ENCODE assay signal across 29 cellular contexts in genomic region chr5:180592176-180592575, GRCh38. TPM values are rescaled to one million over a fixed set of nuclear protein-coding genes. Genes with fewer than 3 reads are reported as not detected.
DNase-seq lines count a peak whose midpoint lies in the region; ATAC-seq and TF ChIP-seq lines count a peak whose summit lies in the region.
"Had no signal": no experiment of that assay in that cellular context is flagged by ENCODE, and none has a peak within 500 bp of the region (broad histone marks: within the 10 kb centered on the region; RNA-seq: fewer than 3 reads in every experiment).

No MANE protein-coding gene starts in this region.

- H2BK120ac ChIP-seq in H9 (ENCODE audit: low read depth, low read length, poor library complexity, severe bottlenecking) (no peak overlapping the region), neuronal stem cell (ENCODE audit: low read depth, low read length) (no peak overlapping the region)

- H3K18ac ChIP-seq in H9 (ENCODE audit: insufficient read length, low read depth, low read length) (no peak overlapping the region), neuronal stem cell (ENCODE audit: low read length) (no peak overlapping the region)

- H3K23me2 ChIP-seq in H9 (ENCODE audit: insufficient read length, low read depth, low read length, poor library complexity, severe bottlenecking) = peaks cover 10% of the 10 kb centered on the region

- no peaks in the 10 kb centered on the region for H3K79me2 ChIP-seq in H9 (ENCODE audit: insufficient read depth, low read length)
- H3K79me2 ChIP-seq: hepatocyte had no signal

- no peak overlapping the region for H4K8ac ChIP-seq in H9 (replicated peaks; ENCODE audit: insufficient read length, low read depth, low read length)
- no peak overlapping the region for H4K8ac ChIP-seq in neuronal stem cell (ENCODE audit: low read depth, low read length)

- TF ChIP-seq CTCF in H9 (conservative IDR thresholded peaks at IDR 0.05) (no peak), lower lobe of right lung (IDR thresholded peaks at IDR 0.05) (no peak)

- H3K27me3 Mint-ChIP-seq in CD4-positive, alpha-beta memory T cell = peaks cover 20 to 24% of the 10 kb centered on the region in 2 donors
- H3K27me3 Mint-ChIP-seq in H9 (ENCODE audit: low read depth) = peaks cover 63% of the 10 kb centered on the region

- no peak overlapping the region for H2AK5ac ChIP-seq in H9 (ENCODE audit: insufficient read length, low read length)
- no peak overlapping the region for H2AK5ac ChIP-seq in neuronal stem cell (ENCODE audit: low read depth, low read length)

- peak overlapping the region in 5 of 8 donors; percentile 17 to 66 (median 39) for H3K4me3 Mint-ChIP-seq in CD4-positive, alpha-beta memory T cell
- H3K4me3 Mint-ChIP-seq in H9 = peak overlapping the region; percentile 33 to 69
- H3K4me3 Mint-ChIP-seq: activated CD4-positive, alpha-beta memory T cell treated with anti-CD3 and anti-CD28 coated beads for 36 hours; immature natural killer cell had no signal

- ATAC-seq in lower lobe of right lung = no peak

- no peak overlapping the region for H3T11ph ChIP-seq in H9 (ENCODE audit: low read length)

- no peak overlapping the region for H2BK15ac ChIP-seq in H9 (ENCODE audit: low read depth, low read length)
- H2BK15ac ChIP-seq in neuronal stem cell (ENCODE audit: low read length) = no peak overlapping the region

- WGBS in H9 (ENCODE audit: extremely low coverage, insufficient read length, low lambda C conversion rate) = no CpG with 5 or more reads among the region's 10 CpGs
- WGBS in ectodermal cell, 2 experiments = 70 to 75% methylated on average over 10 of the region's 10 CpGs
- WGBS in neuronal stem cell (ENCODE audit: extremely low coverage in 2 of 2, insufficient read length in 2 of 2, insufficient replicate concordance in 1 of 2), 2 donors = no CpG with 5 or more reads among the region's 10 CpGs

- H2AFZ ChIP-seq in H9 (ENCODE audit: low read length) (no peak overlapping the region), neuronal stem cell (ENCODE audit: low read length) (peak overlapping the region; percentile 82)
- H2AFZ ChIP-seq: hepatocyte had no signal

- H4K91ac ChIP-seq in H9 (ENCODE audit: insufficient read length, low read depth, low read length) (no peak overlapping the region), neuronal stem cell (ENCODE audit: low read depth, low read length, poor library complexity) (no peak overlapping the region)

- H3K23ac ChIP-seq in H9 (ENCODE audit: insufficient read length, low read depth, low read length) = no peak overlapping the region
- no peak overlapping the region for H3K23ac ChIP-seq in neuronal stem cell (ENCODE audit: low read depth, low read length, poor library complexity)

- no peaks in the 10 kb centered on the region for H3K4me1 ChIP-seq in CD4-positive, alpha-beta memory T cell (ENCODE audit: insufficient read depth, low read length)
- H3K4me1 ChIP-seq in H9 (ENCODE audit: insufficient read depth, low read length) (no peaks in the 10 kb centered on the region), ectodermal cell (ENCODE audit: control insufficient read depth, insufficient read depth, low read length) (peaks cover 15% of the 10 kb centered on the region), neuronal stem cell (ENCODE audit: control insufficient read depth in 2 of 2, insufficient read depth in 1 of 2, low read depth in 1 of 2, low read length in 2 of 2) (peaks cover 0 to 5% of the 10 kb centered on the region in 2 donors), lower lobe of right lung (peaks cover 19% of the 10 kb centered on the region)

- H3K14ac ChIP-seq in H9 (ENCODE audit: insufficient read depth, low read length) (no peak overlapping the region), neuronal stem cell (ENCODE audit: low read length) (no peak overlapping the region)

- POLR2A ChIA-PET in CD4-positive, alpha-beta memory T cell (lab: Charles Lee; ENCODE audit: partially characterized antibody) = no interaction called here

- intact Hi-C loops in CD4-positive, alpha-beta memory T cell (cut with micrococcal nuclease) = no loop called here
- intact Hi-C loops in lower lobe of right lung (cut with DNase I) = no loop called here

- H4K20me1 ChIP-seq in H9 (ENCODE audit: control insufficient read depth, insufficient read depth, insufficient read length) = no peaks in the 10 kb centered on the region

- no peak overlapping the region for H4K5ac ChIP-seq in H9 (ENCODE audit: insufficient read length, low read depth, low read length)

- H2BK12ac ChIP-seq in H9 (ENCODE audit: insufficient read length, low read depth, low read length) = no peak overlapping the region
- H2BK12ac ChIP-seq in neuronal stem cell (ENCODE audit: low read length) = no peak overlapping the region

- no peak overlapping the region for H3K4ac ChIP-seq in H9 (ENCODE audit: low read depth, low read length)
- no peak overlapping the region for H3K4ac ChIP-seq in neuronal stem cell (ENCODE audit: low read length)

- H3K36me3 ChIP-seq in CD4-positive, alpha-beta memory T cell (ENCODE audit: insufficient read depth, low read length) = no peaks in the 10 kb centered on the region
- H3K36me3 ChIP-seq in ectodermal cell (ENCODE audit: control insufficient read depth, insufficient read depth, low read length) = no peaks in the 10 kb centered on the region
- no peaks in the 10 kb centered on the region for H3K36me3 ChIP-seq in neuronal stem cell (replicated peaks in 1 of 2; ENCODE audit: control insufficient read depth in 2 of 2, insufficient read depth in 2 of 2, low read length in 2 of 2)
- no peaks in the 10 kb centered on the region for H3K36me3 ChIP-seq in lower lobe of right lung
- H3K36me3 ChIP-seq: cardiac muscle cell, left ventricle myocardium inferior, spleen had no signal

- H3K4me3 ChIP-seq in CD4-positive, alpha-beta memory T cell (ENCODE audit: low read length in 2 of 2) = no peak overlapping the region
- H3K4me3 ChIP-seq in ectodermal cell (ENCODE audit: insufficient read depth, low read depth, low read length) (peak overlapping the region; percentile 35), neuronal stem cell (ENCODE audit: low read length in 2 of 2) (no peak overlapping the region), lower lobe of right lung (no peak overlapping the region)
- H3K4me3 ChIP-seq: hepatocyte had no signal

- H3K27ac ChIP-seq in CD4-positive, alpha-beta memory T cell (ENCODE audit: low read depth, low read length) = no peak overlapping the region
- H3K27ac ChIP-seq in H9 (ENCODE audit: insufficient read length, low read depth, low read length) (no peak overlapping the region), ectodermal cell (ENCODE audit: insufficient read depth, low read depth, low read length, poor library complexity, severe bottlenecking) (no peak overlapping the region), neuronal stem cell (replicated peaks; ENCODE audit: low read length) (no peak overlapping the region), lower lobe of right lung (no peak overlapping the region)
- H3K27ac ChIP-seq: C4-2B, cardiac muscle cell, hepatocyte, HL-60, left ventricle myocardium inferior, RWPE1 had no signal

- H3K79me1 ChIP-seq in H9 (ENCODE audit: insufficient read depth, low read depth, low read length, poor library complexity, severe bottlenecking) (no peaks in the 10 kb centered on the region), neuronal stem cell (ENCODE audit: low read depth, low read length) (peaks cover 2% of the 10 kb centered on the region)

- no peak overlapping the region for H2BK20ac ChIP-seq in H9 (ENCODE audit: low read depth, low read length, poor library complexity, severe bottlenecking)

- peaks cover 6% of the 10 kb centered on the region for H3K27me3 ChIP-seq in CD4-positive, alpha-beta memory T cell (ENCODE audit: insufficient read depth, low read length)
- H3K27me3 ChIP-seq in H9 (ENCODE audit: insufficient read depth, low read length) (peaks cover 28% of the 10 kb centered on the region), ectodermal cell (ENCODE audit: control insufficient read depth, insufficient read depth, low read length, poor library complexity, severe bottlenecking) (peaks cover 60% of the 10 kb centered on the region), neuronal stem cell (ENCODE audit: control insufficient read depth in 3 of 3, insufficient read depth in 3 of 3, low read depth in 1 of 3, low read length in 3 of 3) (peaks cover 7 to 56% (median 45%) of the 10 kb centered on the region in 3 experiments), lower lobe of right lung (ENCODE audit: low read depth) (peaks cover 41% of the 10 kb centered on the region)

- no peaks in the 10 kb centered on the region for H3K9me3 ChIP-seq in CD4-positive, alpha-beta memory T cell (ENCODE audit: control insufficient read depth in 1 of 2, low read length in 2 of 2)
- H3K9me3 ChIP-seq in H9 (ENCODE audit: control insufficient read depth, low read depth, low read length) (no peaks in the 10 kb centered on the region), ectodermal cell (ENCODE audit: control insufficient read depth, low read length) (no peaks in the 10 kb centered on the region), neuronal stem cell (replicated peaks in 1 of 2; ENCODE audit: control insufficient read depth in 2 of 2, insufficient read depth in 1 of 2, low read depth in 1 of 2, low read length in 2 of 2) (no peaks in the 10 kb centered on the region), lower lobe of right lung (no peaks in the 10 kb centered on the region)
- H3K9me3 ChIP-seq: left ventricle myocardium inferior, spleen had no signal

- H3K4me2 ChIP-seq in H9 (ENCODE audit: insufficient read depth, insufficient read length, low read length) = no peak overlapping the region
- no peak overlapping the region for H3K4me2 ChIP-seq in neuronal stem cell (ENCODE audit: insufficient read depth, low read length, poor library complexity, severe bottlenecking)

- DNase-seq in CD4-positive, alpha-beta memory T cell = no peak
- DNase-seq in H9 (no peak), neuronal stem cell (ENCODE audit: low spot score) (no peak), mucosa of gallbladder (ENCODE audit: low spot score) (no peak), lower lobe of right lung (no peak), NCI-H1092 treated with DMSO at 0.1 percent for 48 hours (lab: John Stamatoyannopoulos, UW) (no peak)
- DNase-seq: activated CD4-positive, alpha-beta memory T cell treated with anti-CD3 and anti-CD28 coated beads for 36 hours; activated CD4-positive, CD25-positive, alpha-beta regulatory T cell; activated effector memory CD4-positive, alpha-beta T cell treated with anti-CD3 and anti-CD28 coated beads, Interleukin-2, amount 50 U/mL, for 16 hours; amniotic stem cell; DMS 273 treated with DMSO at 0.1 percent for 48 hours; immature natural killer cell; left ventricle myocardium inferior; NCI-H526; stimulated activated CD4-positive, alpha-beta T cell treated with anti-CD3 and anti-CD28 coated beads, Interleukin-4, amount 100 ng/mL, for 24 hours had no signal

- H2BK5ac ChIP-seq in H9 (ENCODE audit: insufficient read length, low read length) = no peak overlapping the region
- H2BK5ac ChIP-seq in neuronal stem cell (ENCODE audit: low read length) = no peak overlapping the region

- H3K27ac Mint-ChIP-seq in CD4-positive, alpha-beta memory T cell = no peak overlapping the region
- no peak overlapping the region for H3K27ac Mint-ChIP-seq in H9
- H3K27ac Mint-ChIP-seq: activated CD4-positive, alpha-beta memory T cell treated with anti-CD3 and anti-CD28 coated beads for 36 hours; immature natural killer cell had no signal

- H3K36me3 Mint-ChIP-seq in CD4-positive, alpha-beta memory T cell = no peaks in the 10 kb centered on the region
- H3K36me3 Mint-ChIP-seq in H9 (ENCODE audit: insufficient read depth in 1 of 3, low read depth in 3 of 3) = peaks cover 0 to 4% (median 0%) of the 10 kb centered on the region in 3 experiments; a peak in 1 of 7 replicates
- H3K36me3 Mint-ChIP-seq: activated CD4-positive, alpha-beta memory T cell treated with anti-CD3 and anti-CD28 coated beads for 36 hours; immature natural killer cell had no signal

- CTCF ChIA-PET in CD4-positive, alpha-beta memory T cell (lab: Charles Lee; ENCODE audit: partially characterized antibody) = no interaction called here

- H3K56ac ChIP-seq in H9 (ENCODE audit: insufficient read length, low read depth, low read length) = no peak overlapping the region

- no peak overlapping the region for H3K9ac ChIP-seq in H9 (ENCODE audit: extremely low read depth, insufficient read length, low read length)
- no peak overlapping the region for H3K9ac ChIP-seq in neuronal stem cell (ENCODE audit: low read depth, low read length, poor library complexity)

- H3K9me3 Mint-ChIP-seq in CD4-positive, alpha-beta memory T cell = no peaks in the 10 kb centered on the region
- H3K9me3 Mint-ChIP-seq in H9 = no peaks in the 10 kb centered on the region
- H3K9me3 Mint-ChIP-seq: activated CD4-positive, alpha-beta memory T cell treated with anti-CD3 and anti-CD28 coated beads for 36 hours; immature natural killer cell had no signal

- peaks cover 2 to 14% (median 6%) of the 10 kb centered on the region in 4 donors for H3K4me1 Mint-ChIP-seq in CD4-positive, alpha-beta memory T cell
- H3K4me1 Mint-ChIP-seq in H9 = peaks cover 3 to 9% of the 10 kb centered on the region in 2 experiments; a peak in 3 of 4 replicates

RNA-seq across cellular contexts. Expression of gene SCGB3A1, which starts 0.9 kb away (rescaled TPM):
- total RNA-seq in CD4-positive, alpha-beta memory T cell = not detected
- not detected for polyA plus RNA-seq in CD4-positive, alpha-beta memory T cell
- total RNA-seq in H9 (2021) (not detected in 2 replicates), mucosa of gallbladder (1.3 TPM), lower lobe of right lung (1,318 TPM)
- not detected for polyA plus RNA-seq in ectodermal cell (2013, experiment 1 of 4)
- not detected for polyA plus RNA-seq in ectodermal cell (2013, experiment 2 of 4)
- polyA plus RNA-seq in ectodermal cell (2013, experiment 3 of 4) = not detected
- polyA plus RNA-seq in ectodermal cell (2013, experiment 4 of 4) = not detected
- polyA plus RNA-seq in neuronal stem cell (2013, experiment 1 of 2) = 0.75 TPM
- polyA plus RNA-seq in neuronal stem cell (2013, experiment 2 of 2) = 0.66 TPM
- total RNA-seq: activated CD4-positive, alpha-beta memory T cell treated with anti-CD3 and anti-CD28 coated beads for 36 hours; cardiac muscle cell; epithelial cell of proximal tubule; fibroblast of villous mesenchyme; H4; hepatocyte; left ventricle myocardium inferior; mononuclear cell; subcutaneous adipose tissue; urinary bladder had no signal
- polyA plus RNA-seq: AG04450, hepatocyte had no signal

RNA-seq across cellular contexts. Expression of gene FLT4, which starts 57.2 kb away (rescaled TPM):
- total RNA-seq in CD4-positive, alpha-beta memory T cell = 10 to 100 TPM in 1 of 2 experiments, 1 to 10 TPM in 1; 6.9 to 10.3 TPM
- polyA plus RNA-seq in CD4-positive, alpha-beta memory T cell = 1 to 10 TPM in 1 of 2 donors, not detected in 1; 1.2 TPM
- total RNA-seq in H9 (2021) (6.1 and 6.3 TPM in 2 replicates), mucosa of gallbladder (11.1 TPM), lower lobe of right lung (24.8 TPM)
- 7.8 TPM for polyA plus RNA-seq in ectodermal cell (2013, experiment 1 of 4)
- 6.6 TPM for polyA plus RNA-seq in ectodermal cell (2013, experiment 2 of 4)
- polyA plus RNA-seq in ectodermal cell (2013, experiment 3 of 4) = 7.2 TPM
- 6.8 TPM for polyA plus RNA-seq in ectodermal cell (2013, experiment 4 of 4)
- polyA plus RNA-seq in neuronal stem cell (2013, experiment 1 of 2) = 5.4 TPM
- 5.5 TPM for polyA plus RNA-seq in neuronal stem cell (2013, experiment 2 of 2)
- total RNA-seq: H4 had no signal
- polyA plus RNA-seq: AG04450 had no signal

Comparison
In these comparisons a context has a peak if more than half of its experiments do, and no peak if none do; other contexts are left out.
1. RNA of gene SCGB3A1, which starts 0.9 kb away (total RNA-seq): 1,318 TPM in lower lobe of right lung (single experiment); 1.3 TPM in mucosa of gallbladder (single experiment), not detected in CD4-positive, alpha-beta memory T cell and not detected in H9; every median in the first group is over 100 times any median in the second.